Comparison of ENCODE assay signal across 14 cellular contexts in genomic region chr11:89495951-89496350, GRCh38. TPM values are rescaled to one million over a fixed set of nuclear protein-coding genes. Genes with fewer than 3 reads are reported as not detected.
DNase-seq lines count a peak whose midpoint lies in the region; ATAC-seq and TF ChIP-seq lines count a peak whose summit lies in the region.
"Had no signal": no experiment of that assay in that cellular context is flagged by ENCODE, and none has a peak within 500 bp of the region (broad histone marks: within the 10 kb centered on the region; RNA-seq: fewer than 3 reads in every experiment).

No MANE protein-coding gene starts in this region.

- H3K4me3 Mint-ChIP-seq in activated T-helper 2 cell treated with anti-CD3 and anti-CD28 coated beads, Interferon-gamma antibody, Interleukin-2, Interleukin-4, amounts not matched to agents 10 μg/mL and 5 μg/mL and 100 μg/mL, durations not matched to agents 14 hours and 24 hours and 36 hours (ENCODE audit: low read depth) = no peak overlapping the region
- H3K4me3 Mint-ChIP-seq in CD8-positive, alpha-beta T cell = no peak overlapping the region
- H3K4me3 Mint-ChIP-seq: CD4-positive, CD25-positive, alpha-beta regulatory T cell had no signal

- no peaks in the 10 kb centered on the region for H3K36me3 ChIP-seq in BJ (ENCODE audit: control insufficient read depth, insufficient read depth, low read length)
- H3K36me3 ChIP-seq in osteoblast (ENCODE audit: insufficient read depth, low read length) = no peaks in the 10 kb centered on the region
- H3K36me3 ChIP-seq in CD8-positive, alpha-beta T cell (ENCODE audit: insufficient read depth, low read length) = no peaks in the 10 kb centered on the region

- ATAC-seq in CD8-positive, alpha-beta T cell = no peak

- H3K27me3 ChIP-seq in BJ (ENCODE audit: control insufficient read depth, insufficient read depth, low read length) = no peaks in the 10 kb centered on the region
- H3K27me3 ChIP-seq in osteoblast (ENCODE audit: insufficient read depth, low read length) = no peaks in the 10 kb centered on the region
- H3K27me3 ChIP-seq in CD8-positive, alpha-beta T cell (ENCODE audit: insufficient read depth, low read length) = no peaks in the 10 kb centered on the region

- no peak overlapping the region for H3K4me2 ChIP-seq in osteoblast (ENCODE audit: insufficient read depth, low read length)

- no peaks in the 10 kb centered on the region for H4K20me1 ChIP-seq in osteoblast (ENCODE audit: insufficient read depth, low read length)

- no peak overlapping the region for H3K27ac Mint-ChIP-seq in activated T-helper 2 cell treated with anti-CD3 and anti-CD28 coated beads, Interferon-gamma antibody, Interleukin-2, Interleukin-4, amounts not matched to agents 10 μg/mL and 5 μg/mL and 100 μg/mL, durations not matched to agents 14 hours and 24 hours and 36 hours
- H3K27ac Mint-ChIP-seq in CD8-positive, alpha-beta T cell = no peak overlapping the region
- H3K27ac Mint-ChIP-seq: CD4-positive, CD25-positive, alpha-beta regulatory T cell had no signal

- DNase-seq in BJ (ENCODE audit: low read depth) (peak; percentile 87), RWPE1 (ENCODE audit: low spot score) (peak; percentile 5), fibroblast of peridontal ligament (ENCODE audit: extremely low read depth) (peak; percentile 63), osteoblast (ENCODE audit: insufficient read length, low spot score, missing footprints) (peak; percentile 68), DMS53 (lab: John Stamatoyannopoulos, UW) (no peak)
- DNase-seq in activated T-helper 2 cell treated with anti-CD3 and anti-CD28 coated beads, Interferon-gamma antibody, Interleukin-2, Interleukin-4, amounts not matched to agents 10 μg/mL and 5 μg/mL and 100 μg/mL, durations not matched to agents 14 hours and 24 hours and 36 hours (ENCODE audit: low spot score) = no peak
- DNase-seq in activated CD4-positive, alpha-beta T cell treated with anti-CD3 and anti-CD28 coated beads, Interleukin-2, amount 50 U/mL, for 4 hours = no peak
- no peak for DNase-seq in CD8-positive, alpha-beta T cell
- DNase-seq: activated CD4-positive, alpha-beta T cell treated with anti-CD3 and anti-CD28 coated beads, Interleukin-2, amount 50 U/mL, for 1 hour; amygdala; CD4-positive, CD25-positive, alpha-beta regulatory T cell; hypothalamus; NCI-H146; SHP77 treated with DMSO at 0.1 percent for 48 hours had no signal

- no peak overlapping the region for H3K4me3 ChIP-seq in BJ (ENCODE audit: low read depth, low read length)
- no peak overlapping the region for H3K4me3 ChIP-seq in osteoblast (ENCODE audit: insufficient read depth, low read length)
- H3K4me3 ChIP-seq in CD8-positive, alpha-beta T cell (ENCODE audit: low read depth, low read length) = no peak overlapping the region

- no peaks in the 10 kb centered on the region for H3K9me3 ChIP-seq in osteoblast (ENCODE audit: low read depth, low read length)
- no peaks in the 10 kb centered on the region for H3K9me3 ChIP-seq in CD8-positive, alpha-beta T cell (ENCODE audit: low read length)

- no peak for TF ChIP-seq CTCF in BJ (IDR thresholded peaks at IDR 0.05; ENCODE audit: insufficient read depth, low read depth, low read length)
- no peak for TF ChIP-seq CTCF in RWPE1 (conservative IDR thresholded peaks at IDR 0.05; ENCODE audit: low read depth)
- TF ChIP-seq CTCF in osteoblast (IDR thresholded peaks at IDR 0.05; ENCODE audit: extremely low read depth, low read depth, low read length) = no peak
- TF ChIP-seq CTCF in CD8-positive, alpha-beta T cell (IDR thresholded peaks at IDR 0.05) = no peak

- no peaks in the 10 kb centered on the region for H3K36me3 Mint-ChIP-seq in activated T-helper 2 cell treated with anti-CD3 and anti-CD28 coated beads, Interferon-gamma antibody, Interleukin-2, Interleukin-4, amounts not matched to agents 10 μg/mL and 5 μg/mL and 100 μg/mL, durations not matched to agents 14 hours and 24 hours and 36 hours (ENCODE audit: low read depth)
- no peaks in the 10 kb centered on the region for H3K36me3 Mint-ChIP-seq in CD8-positive, alpha-beta T cell
- H3K36me3 Mint-ChIP-seq: CD4-positive, CD25-positive, alpha-beta regulatory T cell had no signal

- H3K79me2 ChIP-seq in osteoblast (ENCODE audit: insufficient read depth, low read length) = no peaks in the 10 kb centered on the region

- no peaks in the 10 kb centered on the region for H3K9me3 Mint-ChIP-seq in activated T-helper 2 cell treated with anti-CD3 and anti-CD28 coated beads, Interferon-gamma antibody, Interleukin-2, Interleukin-4, amounts not matched to agents 10 μg/mL and 5 μg/mL and 100 μg/mL, durations not matched to agents 14 hours and 24 hours and 36 hours
- no peaks in the 10 kb centered on the region for H3K9me3 Mint-ChIP-seq in CD8-positive, alpha-beta T cell

- H3K4me1 ChIP-seq in osteoblast (ENCODE audit: insufficient read depth, low read length) = peaks cover 4% of the 10 kb centered on the region
- H3K4me1 ChIP-seq in CD8-positive, alpha-beta T cell (ENCODE audit: insufficient read depth, low read length) = no peaks in the 10 kb centered on the region

- H3K27ac ChIP-seq in RWPE1 (no peak overlapping the region), osteoblast (ENCODE audit: low read depth, low read length) (no peak overlapping the region)
- no peak overlapping the region for H3K27ac ChIP-seq in CD8-positive, alpha-beta T cell (ENCODE audit: low read depth, low read length)

- no peaks in the 10 kb centered on the region for H3K4me1 Mint-ChIP-seq in activated T-helper 2 cell treated with anti-CD3 and anti-CD28 coated beads, Interferon-gamma antibody, Interleukin-2, Interleukin-4, amounts not matched to agents 10 μg/mL and 5 μg/mL and 100 μg/mL, durations not matched to agents 14 hours and 24 hours and 36 hours (ENCODE audit: low read depth)
- no peaks in the 10 kb centered on the region for H3K4me1 Mint-ChIP-seq in CD8-positive, alpha-beta T cell (ENCODE audit: low read depth)
- H3K4me1 Mint-ChIP-seq: CD4-positive, CD25-positive, alpha-beta regulatory T cell had no signal

- CTCF ChIA-PET in BJ (lab: Yijun Ruan, JAX) = interaction anchor here (0.8 kb wide), 1 partner anchor 12 kb away, joined by 3 read pairs; no protein-coding TSS in a partner anchor
- CTCF ChIA-PET in RWPE1 (lab: Yijun Ruan, JAX) = no interaction called here
- CTCF ChIA-PET in CD8-positive, alpha-beta T cell (lab: Charles Lee) = no interaction called here

- intact Hi-C loops in activated T-helper 2 cell treated with anti-CD3 and anti-CD28 coated beads, Interferon-gamma antibody, Interleukin-2, Interleukin-4, amounts not matched to agents 10 μg/mL and 5 μg/mL and 100 μg/mL, durations not matched to agents 14 hours and 24 hours and 36 hours (cut with micrococcal nuclease) = no loop called here
- intact Hi-C loops in CD8-positive, alpha-beta T cell (cut with DNase I, micrococcal nuclease) = no loop called here

- H2AFZ ChIP-seq in osteoblast (ENCODE audit: low read length) = no peak overlapping the region

- peaks cover 8% of the 10 kb centered on the region for H3K27me3 Mint-ChIP-seq in activated T-helper 2 cell treated with anti-CD3 and anti-CD28 coated beads, Interferon-gamma antibody, Interleukin-2, Interleukin-4, amounts not matched to agents 10 μg/mL and 5 μg/mL and 100 μg/mL, durations not matched to agents 14 hours and 24 hours and 36 hours (ENCODE audit: low read depth)
- peaks cover 5% of the 10 kb centered on the region for H3K27me3 Mint-ChIP-seq in CD8-positive, alpha-beta T cell (ENCODE audit: low read depth)

- POLR2A ChIA-PET in BJ (lab: Charles Lee) = no interaction called here
- POLR2A ChIA-PET in RWPE1 (lab: Yijun Ruan, JAX; ENCODE audit: low non-redundant PET) = no interaction called here
- POLR2A ChIA-PET in CD8-positive, alpha-beta T cell (lab: Charles Lee) = no interaction called here

RNA-seq across cellular contexts. Expression of gene NOX4, which starts 4.8 kb away (rescaled TPM):
- polyA plus RNA-seq in BJ (2011; rRNA removed) = 3.7 and 7.0 TPM in 2 replicates
- 3.3 and 6.7 TPM in 2 replicates for polyA minus RNA-seq in BJ (2011; rRNA and poly(A)+ RNA removed)
- total RNA-seq in osteoblast = 1.8 TPM in 2 replicates
- not detected in 2 replicates for total RNA-seq in activated T-helper 2 cell treated with anti-CD3 and anti-CD28 coated beads, Interferon-gamma antibody, Interleukin-2, Interleukin-4, amounts not matched to agents 10 μg/mL and 5 μg/mL and 100 μg/mL, durations not matched to agents 14 hours and 24 hours and 36 hours
- not detected for total RNA-seq in CD8-positive, alpha-beta T cell
- total RNA-seq: CD4-positive, CD25-positive, alpha-beta regulatory T cell had no signal
- polyA plus RNA-seq: CD4-positive, CD25-positive, alpha-beta regulatory T cell had no signal

Comparison
In these comparisons a context has a peak if more than half of its experiments do, and no peak if none do; other contexts are left out.
1. DNase-seq: peak in BJ (single experiment), RWPE1 (single experiment), fibroblast of peridontal ligament (single experiment) and osteoblast (single experiment); none in activated T-helper 2 cell treated with anti-CD3 and anti-CD28 coated beads, Interferon-gamma antibody, Interleukin-2, Interleukin-4, amounts not matched to agents 10 μg/mL and 5 μg/mL and 100 μg/mL, durations not matched to agents 14 hours and 24 hours and 36 hours (single experiment), activated CD4-positive, alpha-beta T cell treated with anti-CD3 and anti-CD28 coated beads, Interleukin-2, amount 50 U/mL, for 4 hours (0 of 2), DMS53 (single experiment) and CD8-positive, alpha-beta T cell (0 of 7).